8 cellular contexts compared by ENCODE assay signal in genomic region chr1:156096640-156097391, GRCh38. TPM values are rescaled to one million over a fixed set of nuclear protein-coding genes. Genes with fewer than 3 reads are reported as not detected.
DNase-seq lines count a peak whose midpoint lies in the region; TF ChIP-seq lines count a peak whose summit lies in the region.

No MANE protein-coding gene starts in this region.

- peak overlapping the region; percentile 81 for H3K9ac ChIP-seq in GM23248

- H2AFZ ChIP-seq in GM23248, result peak overlapping the region; percentile 48; the same call in 1 of the 2 replicates

- no peaks in the 10 kb centered on the region for H3K27me3 ChIP-seq in DOHH2 (ENCODE audit: control insufficient read depth, low read length)
- H3K27me3 ChIP-seq in GM23248 (replicated peaks; ENCODE audit: insufficient read depth), result no peaks in the 10 kb centered on the region

- no peak overlapping the region for H3K27ac ChIP-seq in DOHH2 (ENCODE audit: low read depth, low read length)
- H3K27ac ChIP-seq in GM23248, result peak overlapping the region; percentile 82

- H3K9me2 ChIP-seq in DOHH2 (replicated peaks; ENCODE audit: control insufficient read depth, low read length) (no peaks in the 10 kb centered on the region), GM23248 (ENCODE audit: insufficient read depth) (no peaks in the 10 kb centered on the region)

- H3K36me3 ChIP-seq in DOHH2 (ENCODE audit: control insufficient read depth, low read length), result no peaks in the 10 kb centered on the region
- no peaks in the 10 kb centered on the region for H3K36me3 ChIP-seq in GM23248 (ENCODE audit: low read depth)

- in situ Hi-C loops in GM23248 (cut with MboI), result loop anchor here (5.0 to 10.0 kb wide), 2 partner anchors 35 to 128 kb away; no protein-coding TSS in a partner anchor

- H3K4me2 ChIP-seq in DOHH2 (ENCODE audit: low read length) (peak overlapping the region; percentile 75), GM23248 (ENCODE audit: unreplicated experiment) (peak overlapping the region; percentile 51)

- no peaks in the 10 kb centered on the region for H3K79me2 ChIP-seq in DOHH2 (ENCODE audit: control insufficient read depth, low read length)
- peaks cover 14% of the 10 kb centered on the region; the same call in 1 of the 2 replicates for H3K79me2 ChIP-seq in GM23248 (ENCODE audit: insufficient read depth)

- H4K20me1 ChIP-seq in DOHH2 (ENCODE audit: control insufficient read depth, insufficient read depth, low read depth, low read length), result no peaks in the 10 kb centered on the region
- H4K20me1 ChIP-seq in GM23248 (ENCODE audit: insufficient read depth), result no peaks in the 10 kb centered on the region

- H3K4me3 ChIP-seq in DOHH2 (ENCODE audit: low read length) (peak overlapping the region; percentile 50), GM23248 (no peak overlapping the region)

- H3F3A ChIP-seq in DOHH2 (ENCODE audit: control insufficient read depth, insufficient read depth) (no peaks in the 10 kb centered on the region), GM23248 (ENCODE audit: insufficient read depth) (peaks cover 7% of the 10 kb centered on the region; the same call in 1 of the 2 replicates)

- peak; percentile 99 for TF ChIP-seq CTCF in DOHH2 (IDR thresholded peaks at IDR 0.05; ENCODE audit: low read depth, low read length, poor library complexity, severe bottlenecking)

- DNase-seq in GM23248 (peak; percentile 94), Kasumi-1 (lab: John Stamatoyannopoulos, UW) (peak; percentile 72 to 79), SHP77 (lab: John Stamatoyannopoulos, UW) (peak; percentile 83 to 85), activated gamma-delta T cell (lab: John Stamatoyannopoulos, UW) (peak; percentile 56), fibroblast of the conjunctiva (ENCODE audit: low read depth) (peak; percentile 80), nucleus accumbens (lab: John Stamatoyannopoulos, UW) (peak in 54 of 56 donors; percentile 18 to 90 (median 70)), superior temporal gyrus (ENCODE audit: extremely low spot score) (peak; percentile 92)

- no peaks in the 10 kb centered on the region for H3K9me3 ChIP-seq in DOHH2 (ENCODE audit: control insufficient read depth, insufficient read depth, low read length)
- H3K9me3 ChIP-seq in GM23248 (ENCODE audit: low read depth), result no peaks in the 10 kb centered on the region

- 15 to 17% methylated on average over 14 of the region's 14 CpGs for WGBS in GM23248 (ENCODE audit: low coverage in 1 of 2, low lambda C conversion rate in 2 of 2, missing lambda C conversion rate in 2 of 2), 2 experiments

- H3K4me1 ChIP-seq in DOHH2 (ENCODE audit: control insufficient read depth, low read length) (peaks cover 17% of the 10 kb centered on the region), GM23248 (ENCODE audit: insufficient read depth) (peaks cover 15% of the 10 kb centered on the region)

RNA-seq across cellular contexts. Expression of gene MEX3A, which starts 14.6 kb away (rescaled TPM):
- total RNA-seq in GM23248 (2014; rRNA removed; shearing (Covaris generic)), result 0.13 and 0.22 TPM in 2 replicates
- polyA plus RNA-seq in GM23248 (2016; fragmentation: Nextera tagmentation; extraction: Ambion mirVana), result 0.05 TPM in 2 replicates

RNA-seq across cellular contexts. Expression of gene LMNA, which starts 17.7 kb away (rescaled TPM):
- 1,219 and 1,322 TPM in 2 replicates for total RNA-seq in GM23248 (2014; rRNA removed; shearing (Covaris generic))
- 1,230 and 1,270 TPM in 2 replicates for polyA plus RNA-seq in GM23248 (2016; fragmentation: Nextera tagmentation; extraction: Ambion mirVana)

RNA-seq across cellular contexts. Expression of gene RAB25, which starts 35.9 kb away (rescaled TPM):
- not detected in 2 replicates for total RNA-seq in GM23248 (2014; rRNA removed; shearing (Covaris generic))
- not detected in 2 replicates for polyA plus RNA-seq in GM23248 (2016; fragmentation: Nextera tagmentation; extraction: Ambion mirVana)

RNA-seq across cellular contexts. Expression of gene LAMTOR2, which starts 42.2 kb away (rescaled TPM):
- total RNA-seq in GM23248 (2014; rRNA removed; shearing (Covaris generic)), result 41.3 and 52.7 TPM in 2 replicates
- 140 and 143 TPM in 2 replicates for polyA plus RNA-seq in GM23248 (2016; fragmentation: Nextera tagmentation; extraction: Ambion mirVana)

RNA-seq across cellular contexts. Expression of gene UBQLN4, which starts 43.2 kb away (rescaled TPM):
- 18.4 and 19.0 TPM in 2 replicates for total RNA-seq in GM23248 (2014; rRNA removed; shearing (Covaris generic))
- 9.9 and 10.6 TPM in 2 replicates for polyA plus RNA-seq in GM23248 (2016; fragmentation: Nextera tagmentation; extraction: Ambion mirVana)
